Comparison of ENCODE assay signal across 8 cellular contexts in genomic region chr5:75567710-75568109, GRCh38. TPM values are rescaled to one million over a fixed set of nuclear protein-coding genes. Genes with fewer than 3 reads are reported as not detected.
DNase-seq lines count a peak whose midpoint lies in the region; ATAC-seq and TF ChIP-seq lines count a peak whose summit lies in the region.

No MANE protein-coding gene starts in this region.

- no peaks in the 10 kb centered on the region for H3K27me3 Mint-ChIP-seq in T-helper 1 cell treated with Interleukin-12 subunit alpha and Interleukin-12 subunit beta and Interleukin-4 antibody, amounts not matched to agents 30 μg/mL and 1 μg/mL, for 36 hours (ENCODE audit: low read depth)

- peaks cover 41% of the 10 kb centered on the region for H3K36me3 Mint-ChIP-seq in T-helper 1 cell treated with Interleukin-12 subunit alpha and Interleukin-12 subunit beta and Interleukin-4 antibody, amounts not matched to agents 30 μg/mL and 1 μg/mL, for 36 hours (ENCODE audit: low read depth)

- no peak overlapping the region for H3K4me3 ChIP-seq in spleen

- TF ChIP-seq CTCF in GM10266 (IDR thresholded peaks at IDR 0.05; ENCODE audit: control insufficient read depth, insufficient read depth, low read depth, missing control alignments) (no peak), spleen (IDR thresholded peaks at IDR 0.05 in 8 of 11, conservative IDR thresholded peaks at IDR 0.05 in 3 of 11) (no peak)

- H3K27ac Mint-ChIP-seq in T-helper 1 cell treated with Interleukin-12 subunit alpha and Interleukin-12 subunit beta and Interleukin-4 antibody, amounts not matched to agents 30 μg/mL and 1 μg/mL, for 36 hours: peak overlapping the region; percentile 49

- H3K27ac ChIP-seq in spleen: peak overlapping the region in 1 of 8 donors; percentile 8

- no peak for TF ChIP-seq POLR2A in spleen (IDR thresholded peaks at IDR 0.05)

- ATAC-seq in HG02642 (IDR thresholded peaks at IDR 0.05; ENCODE audit: poor library complexity, unreplicated experiment) (peak; percentile 44), GM18873 (IDR thresholded peaks at IDR 0.05; ENCODE audit: low FRiP score, unreplicated experiment) (no peak)

- peak; percentile 26 for DNase-seq in GM10266 (ENCODE audit: extremely low spot score)
- DNase-seq in iPS-NIHi7 (ENCODE audit: extremely low spot score): peak; percentile 23
- no peak for DNase-seq in DMS 273 treated with DMSO at 0.1 percent for 48 hours (lab: John Stamatoyannopoulos, UW)
- no peak for DNase-seq in DMS53 (lab: John Stamatoyannopoulos, UW)
- DNase-seq in spleen: no peak

- peak overlapping the region; percentile 43 for H3K4me3 Mint-ChIP-seq in T-helper 1 cell treated with Interleukin-12 subunit alpha and Interleukin-12 subunit beta and Interleukin-4 antibody, amounts not matched to agents 30 μg/mL and 1 μg/mL, for 36 hours

- H3K36me3 ChIP-seq in spleen: peaks cover 0 to 26% (median 5%) of the 10 kb centered on the region in 6 donors

- peaks cover 23% of the 10 kb centered on the region for H3K4me1 Mint-ChIP-seq in T-helper 1 cell treated with Interleukin-12 subunit alpha and Interleukin-12 subunit beta and Interleukin-4 antibody, amounts not matched to agents 30 μg/mL and 1 μg/mL, for 36 hours (ENCODE audit: low read depth)

- H3K9me3 Mint-ChIP-seq in T-helper 1 cell treated with Interleukin-12 subunit alpha and Interleukin-12 subunit beta and Interleukin-4 antibody, amounts not matched to agents 30 μg/mL and 1 μg/mL, for 36 hours: peaks cover 28% of the 10 kb centered on the region

- H3K4me1 ChIP-seq in spleen: peaks cover 10 to 39% (median 26%) of the 10 kb centered on the region in 6 donors

- no peaks in the 10 kb centered on the region for H3K27me3 ChIP-seq in spleen (replicated peaks in 1 of 7)

- intact Hi-C loops in spleen (cut with DNase I; ENCODE audit: low total_unique reads): no loop called here

- H3K9me3 ChIP-seq in spleen: peaks cover 0 to 21% (median 19%) of the 10 kb centered on the region in 8 donors

- 51 to 67% (median 55%) methylated on average over 2 of the region's 2 CpGs for WGBS in spleen, 5 donors

RNA-seq across cellular contexts. Expression of gene ANKDD1B, which starts 43.5 kb away (rescaled TPM):
- 1 to 10 TPM in 1 of 7 donors, under 1 TPM in 6; 0.34 to 1.4 (median 0.43) TPM for total RNA-seq in spleen
- polyA plus RNA-seq in spleen: under 1 TPM; 0.20 to 0.77 (median 0.29) TPM

RNA-seq across cellular contexts. Expression of gene POLK, which starts 56.0 kb away (rescaled TPM):
- 10 to 100 TPM; 33.2 to 56.6 (median 38.4) TPM for total RNA-seq in spleen
- polyA plus RNA-seq in spleen: 1 to 10 TPM; 4.1 to 5.9 (median 4.2) TPM

RNA-seq across cellular contexts. Expression of gene CERT1, which starts 56.3 kb away (rescaled TPM):
- 10 to 100 TPM; 50.1 to 71.1 (median 52.3) TPM for total RNA-seq in spleen
- polyA plus RNA-seq in spleen: 10 to 100 TPM in 2 of 3 donors, 1 to 10 TPM in 1; 8.5 to 16.6 (median 11.6) TPM

Comparison
In these comparisons a context has a peak if more than half of its experiments do, and no peak if none do; other contexts are left out.
1. DNase-seq: peak in GM10266 (single experiment) and iPS-NIHi7 (single experiment); none in DMS 273 treated with DMSO at 0.1 percent for 48 hours (single experiment), DMS53 (single experiment) and spleen (single experiment).